21 cellular contexts compared by ENCODE assay signal in genomic region chr4:15325987-15326386, GRCh38.
"Had no signal": no experiment of that assay in that cellular context is flagged by ENCODE, and none has a peak within 500 bp of the region (broad histone marks: within the 10 kb centered on the region; RNA-seq: fewer than 3 reads in every experiment).

No MANE protein-coding gene starts in this region.

- H3K4me3 ChIP-seq: breast epithelium, upper lobe of right lung had no signal

- H3K4me3 Mint-ChIP-seq: activated B cell treated with CpG ODN at 0.5 μM for 24 hours; activated CD4-positive, alpha-beta T cell treated with anti-CD3 and anti-CD28 coated beads for 36 hours; activated CD8-positive, alpha-beta memory T cell treated with anti-CD3 and anti-CD28 coated beads, Interleukin-2, amount 10 ng/mL, durations not matched to agents 7 days and 5 days; activated CD8-positive, alpha-beta T cell treated with anti-CD3 and anti-CD28 coated beads, Interleukin-2, amount 10 ng/mL, durations not matched to agents 7 days and 5 days; memory B cell; natural killer cell; stimulated activated naive CD8-positive, alpha-beta T cell treated with anti-CD3 and anti-CD28 coated beads, Interleukin-15, Interleukin-2, amounts not matched to agents 100 ng/mL and 50 ng/mL, for 24 hours; T-helper 2 cell treated with Interferon-gamma antibody and Interleukin-4, amounts not matched to agents 5 μg/mL and 100 μg/mL, for 36 hours had no signal

- H3K36me3 ChIP-seq: breast epithelium, upper lobe of right lung had no signal

- H3K27ac ChIP-seq: breast epithelium, upper lobe of right lung had no signal

- DNase-seq: activated B cell treated with CpG ODN at 0.5 μM for 24 hours; activated CD4-positive, alpha-beta T cell treated with anti-CD3 and anti-CD28 coated beads for 36 hours; activated CD8-positive, alpha-beta memory T cell treated with anti-CD3 and anti-CD28 coated beads, Interleukin-2, amount 10 ng/mL, durations not matched to agents 7 days and 5 days; activated CD8-positive, alpha-beta T cell treated with anti-CD3 and anti-CD28 coated beads, Interleukin-2, amount 10 ng/mL, durations not matched to agents 7 days and 5 days; activated T-cell treated with anti-CD3 and anti-CD28 coated beads, Interleukin-2, amount 50 U/mL, for 48 hours; central memory CD4-positive, alpha-beta T cell; foreskin fibroblast; islet precursor cell; left cardiac atrium; natural killer cell; right cardiac atrium; stimulated activated CD4-positive, alpha-beta T cell treated with anti-CD3 and anti-CD28 coated beads, Interleukin-12 subunit alpha, Interleukin-12 subunit beta, amount 100 ng/mL, for 4 hours; stimulated activated CD4-positive, alpha-beta T cell treated with anti-CD3 and anti-CD28 coated beads, Interleukin-4, amount 100 ng/mL, for 1 hour; upper lobe of right lung had no signal

- H3K36me3 Mint-ChIP-seq: activated CD8-positive, alpha-beta memory T cell treated with anti-CD3 and anti-CD28 coated beads, Interleukin-2, amount 10 ng/mL, durations not matched to agents 7 days and 5 days; activated naive CD4-positive, alpha-beta T cell treated with anti-CD3 and anti-CD28 coated beads, Interleukin-2, amount 50 U/mL, for 72 hours; memory B cell; natural killer cell had no signal

- H3K9me3 Mint-ChIP-seq: activated B cell treated with CpG ODN at 0.5 μM for 24 hours; activated naive CD4-positive, alpha-beta T cell treated with anti-CD3 and anti-CD28 coated beads, Interleukin-2, amount 50 U/mL, for 72 hours; activated T-helper 2 cell treated with anti-CD3 and anti-CD28 coated beads, Interferon-gamma antibody, Interleukin-2, Interleukin-4, amounts not matched to agents 10 μg/mL and 5 μg/mL and 100 μg/mL, durations not matched to agents 14 hours and 24 hours and 36 hours; memory B cell; natural killer cell; stimulated activated naive CD8-positive, alpha-beta T cell treated with anti-CD3 and anti-CD28 coated beads, Interleukin-15, Interleukin-2, amounts not matched to agents 100 ng/mL and 50 ng/mL, for 24 hours; T-helper 2 cell treated with Interferon-gamma antibody and Interleukin-4, amounts not matched to agents 5 μg/mL and 100 μg/mL, for 36 hours had no signal

- H3K9me3 ChIP-seq: breast epithelium, upper lobe of right lung had no signal

- H3K4me1 ChIP-seq: breast epithelium, upper lobe of right lung had no signal

- H3K27me3 Mint-ChIP-seq: activated CD4-positive, alpha-beta T cell treated with anti-CD3 and anti-CD28 coated beads for 36 hours had no signal

- ATAC-seq: activated CD4-positive, alpha-beta T cell treated with anti-CD3 and anti-CD28 coated beads for 36 hours; activated CD8-positive, alpha-beta memory T cell treated with anti-CD3 and anti-CD28 coated beads, Interleukin-2, amount 10 ng/mL, durations not matched to agents 7 days and 5 days; activated CD8-positive, alpha-beta T cell treated with anti-CD3 and anti-CD28 coated beads, Interleukin-2, amount 10 ng/mL, durations not matched to agents 7 days and 5 days; activated naive CD4-positive, alpha-beta T cell treated with anti-CD3 and anti-CD28 coated beads, Interleukin-2, amount 50 U/mL, for 72 hours; esophagus mucosa; left cardiac atrium; natural killer cell; right cardiac atrium; upper lobe of right lung had no signal

- H3K27me3 ChIP-seq: breast epithelium, upper lobe of right lung had no signal

- H3K27ac Mint-ChIP-seq: activated B cell treated with CpG ODN at 0.5 μM for 24 hours; activated CD4-positive, alpha-beta T cell treated with anti-CD3 and anti-CD28 coated beads for 36 hours; activated CD8-positive, alpha-beta memory T cell treated with anti-CD3 and anti-CD28 coated beads, Interleukin-2, amount 10 ng/mL, durations not matched to agents 7 days and 5 days; activated CD8-positive, alpha-beta T cell treated with anti-CD3 and anti-CD28 coated beads, Interleukin-2, amount 10 ng/mL, durations not matched to agents 7 days and 5 days; activated naive CD4-positive, alpha-beta T cell treated with anti-CD3 and anti-CD28 coated beads, Interleukin-2, amount 50 U/mL, for 72 hours; activated T-helper 2 cell treated with anti-CD3 and anti-CD28 coated beads, Interferon-gamma antibody, Interleukin-2, Interleukin-4, amounts not matched to agents 10 μg/mL and 5 μg/mL and 100 μg/mL, durations not matched to agents 14 hours and 24 hours and 36 hours; memory B cell; natural killer cell; stimulated activated naive CD8-positive, alpha-beta T cell treated with anti-CD3 and anti-CD28 coated beads, Interleukin-15, Interleukin-2, amounts not matched to agents 100 ng/mL and 50 ng/mL, for 24 hours; T-helper 2 cell treated with Interferon-gamma antibody and Interleukin-4, amounts not matched to agents 5 μg/mL and 100 μg/mL, for 36 hours had no signal

- H3K4me1 Mint-ChIP-seq: activated B cell treated with CpG ODN at 0.5 μM for 24 hours; activated CD8-positive, alpha-beta memory T cell treated with anti-CD3 and anti-CD28 coated beads, Interleukin-2, amount 10 ng/mL, durations not matched to agents 7 days and 5 days had no signal
